1 cellular context compared by ENCODE assay signal in the genomic region with DNA sequence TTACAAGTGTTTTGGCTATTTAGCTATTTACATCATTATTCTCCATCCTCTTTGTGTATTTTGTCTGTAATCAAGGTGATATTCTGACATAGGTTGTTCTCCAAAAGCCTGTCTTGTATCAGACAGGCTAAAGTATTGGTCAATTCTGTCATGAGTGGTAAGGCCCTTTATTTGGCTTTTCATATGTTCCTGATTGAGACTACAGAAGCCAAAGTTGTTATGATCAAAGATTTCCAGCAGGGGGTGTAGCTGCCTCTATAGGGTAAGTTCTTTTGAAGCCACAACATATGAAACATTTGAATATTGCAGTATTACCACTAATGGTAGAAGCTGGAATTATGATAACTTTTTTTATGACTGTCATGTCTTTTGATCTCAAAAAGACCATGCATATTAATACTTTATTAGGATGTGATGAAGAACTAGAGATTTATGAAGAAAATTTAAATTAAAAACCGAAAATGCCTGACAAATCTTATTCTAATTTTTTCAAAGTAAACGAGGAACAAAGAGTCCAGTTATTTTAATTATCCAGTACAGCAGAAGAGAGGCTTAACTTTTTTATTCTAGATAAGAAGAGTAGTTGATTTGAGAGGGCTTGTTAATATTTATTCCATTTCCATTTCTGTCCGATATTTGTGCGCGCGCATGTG.
A peak's percentile ranks its signal among the peaks of the same experiment; 100 is the strongest.
TF ChIP-seq lines count a peak whose summit lies in the region.

No MANE protein-coding gene starts in this region.

TF ChIP-seq in K562, 482 proteins besides CTCF, POLR2A, EP300 and RAD21:
- TF ChIP-seq KLF6 (CRISPR knock-in tag; IDR thresholded peaks at IDR 0.05; ENCODE audit: borderline replicate concordance), result no peak
- no peak for TF ChIP-seq PYGO2 (tag; IDR thresholded peaks at IDR 0.05)
- TF ChIP-seq, protein P1, sequence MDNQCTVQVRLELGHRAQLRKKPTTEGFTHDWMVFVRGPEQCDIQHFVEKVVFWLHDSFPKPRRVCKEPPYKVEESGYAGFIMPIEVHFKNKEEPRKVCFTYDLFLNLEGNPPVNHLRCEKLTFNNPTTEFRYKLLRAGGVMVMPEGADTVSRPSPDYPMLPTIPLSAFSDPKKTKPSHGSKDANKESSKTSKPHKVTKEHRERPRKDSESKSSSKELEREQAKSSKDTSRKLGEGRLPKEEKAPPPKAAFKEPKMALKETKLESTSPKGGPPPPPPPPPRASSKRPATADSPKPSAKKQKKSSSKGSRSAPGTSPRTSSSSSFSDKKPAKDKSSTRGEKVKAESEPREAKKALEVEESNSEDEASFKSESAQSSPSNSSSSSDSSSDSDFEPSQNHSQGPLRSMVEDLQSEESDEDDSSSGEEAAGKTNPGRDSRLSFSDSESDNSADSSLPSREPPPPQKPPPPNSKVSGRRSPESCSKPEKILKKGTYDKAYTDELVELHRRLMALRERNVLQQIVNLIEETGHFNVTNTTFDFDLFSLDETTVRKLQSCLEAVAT (IDR thresholded peaks at IDR 0.05), result no peak
- peak; percentile 47; the same call in 1 of the 2 replicates for TF ChIP-seq SMC3 (conservative IDR thresholded peaks at IDR 0.05; ENCODE audit: insufficient read depth, low read depth, low read length)
- TF ChIP-seq, protein P2, sequence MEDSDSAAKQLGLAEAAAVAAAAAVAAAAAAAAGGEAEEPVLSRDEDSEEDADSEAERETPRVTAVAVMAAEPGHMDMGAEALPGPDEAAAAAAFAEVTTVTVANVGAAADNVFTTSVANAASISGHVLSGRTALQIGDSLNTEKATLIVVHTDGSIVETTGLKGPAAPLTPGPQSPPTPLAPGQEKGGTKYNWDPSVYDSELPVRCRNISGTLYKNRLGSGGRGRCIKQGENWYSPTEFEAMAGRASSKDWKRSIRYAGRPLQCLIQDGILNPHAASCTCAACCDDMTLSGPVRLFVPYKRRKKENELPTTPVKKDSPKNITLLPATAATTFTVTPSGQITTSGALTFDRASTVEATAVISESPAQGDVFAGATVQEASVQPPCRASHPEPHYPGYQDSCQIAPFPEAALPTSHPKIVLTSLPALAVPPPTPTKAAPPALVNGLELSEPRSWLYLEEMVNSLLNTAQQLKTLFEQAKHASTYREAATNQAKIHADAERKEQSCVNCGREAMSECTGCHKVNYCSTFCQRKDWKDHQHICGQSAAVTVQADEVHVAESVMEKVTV (CRISPR knock-in tag; IDR thresholded peaks at IDR 0.05), result peak; percentile 53; the same call in 1 of the 2 replicates
- no peak for TF ChIP-seq ZBTB17 (CRISPR knock-in tag; IDR thresholded peaks at IDR 0.05)
- TF ChIP-seq NCOA1 (IDR thresholded peaks at IDR 0.05; ENCODE audit: low read depth), result no peak
- TF ChIP-seq, protein P3, sequence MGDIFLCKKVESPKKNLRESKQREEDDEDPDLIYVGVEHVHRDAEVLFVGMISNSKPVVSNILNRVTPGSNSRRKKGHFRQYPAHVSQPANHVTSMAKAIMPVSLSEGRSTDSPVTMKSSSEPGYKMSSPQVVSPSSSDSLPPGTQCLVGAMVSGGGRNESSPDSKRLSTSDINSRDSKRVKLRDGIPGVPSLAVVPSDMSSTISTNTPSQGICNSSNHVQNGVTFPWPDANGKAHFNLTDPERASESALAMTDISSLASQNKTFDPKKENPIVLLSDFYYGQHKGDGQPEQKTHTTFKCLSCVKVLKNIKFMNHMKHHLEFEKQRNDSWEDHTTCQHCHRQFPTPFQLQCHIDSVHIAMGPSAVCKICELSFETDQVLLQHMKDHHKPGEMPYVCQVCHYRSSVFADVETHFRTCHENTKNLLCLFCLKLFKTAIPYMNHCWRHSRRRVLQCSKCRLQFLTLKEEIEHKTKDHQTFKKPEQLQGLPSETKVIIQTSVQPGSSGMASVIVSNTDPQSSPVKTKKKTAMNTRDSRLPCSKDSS (IDR thresholded peaks at IDR 0.05; ENCODE audit: low read depth, partially characterized antibody), result no peak
